In the genomic region with DNA sequence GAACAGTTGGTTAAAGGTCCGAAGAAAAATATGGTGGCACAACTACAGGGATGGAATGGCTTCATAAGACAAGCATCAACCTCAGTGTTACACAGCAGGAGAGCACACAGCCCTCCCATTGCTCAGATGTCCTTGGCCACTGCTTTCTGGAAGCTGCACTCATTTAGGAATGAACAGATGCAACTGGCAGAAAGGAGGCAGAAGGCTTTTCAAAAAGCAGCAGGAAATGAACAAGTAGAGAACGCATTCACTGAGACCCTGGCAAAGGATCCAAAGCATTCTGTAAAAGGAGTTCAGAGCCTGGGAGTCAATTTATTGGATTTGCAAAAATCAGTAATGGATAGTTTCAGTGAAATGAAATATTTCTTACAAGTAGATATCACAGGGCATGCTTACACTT, we compare ENCODE assay signal across 20 cellular contexts.
DNase-seq lines count a peak whose midpoint lies in the region; ATAC-seq and TF ChIP-seq lines count a peak whose summit lies in the region.
"Had no signal": no experiment of that assay in that cellular context is flagged by ENCODE, and none has a peak within 500 bp of the region (broad histone marks: within the 10 kb centered on the region; RNA-seq: fewer than 3 reads in every experiment).

No MANE protein-coding gene starts in this region.

- H3K4me1 ChIP-seq in left ventricle myocardium inferior (peaks cover 61% of the 10 kb centered on the region), right atrium auricular region (peaks cover 0 to 38% of the 10 kb centered on the region in 2 donors), smooth muscle cell (ENCODE audit: low read depth) (no peaks in the 10 kb centered on the region)

- H3K36me3 Mint-ChIP-seq in activated T-cell treated with anti-CD3 and anti-CD28 coated beads, Interleukin-2, amount 50 U/mL, for 24 hours (ENCODE audit: low read depth): no peaks in the 10 kb centered on the region
- H3K36me3 Mint-ChIP-seq: CD4-positive, alpha-beta memory T cell had no signal

- intact Hi-C loops in left ventricle myocardium inferior (cut with micrococcal nuclease): no loop called here

- no peak overlapping the region for H3K9ac ChIP-seq in smooth muscle cell (ENCODE audit: low read depth)

- no peak overlapping the region for H3K4me3 ChIP-seq in left ventricle myocardium inferior
- no peak overlapping the region for H3K4me3 ChIP-seq in right atrium auricular region
- H3K4me3 ChIP-seq in smooth muscle cell: no peak overlapping the region
- H3K4me3 ChIP-seq: GM23338 had no signal

- no peak for DNase-seq in left ventricle myocardium inferior
- no peak for DNase-seq in right atrium auricular region (ENCODE audit: low spot score)
- DNase-seq in medulla oblongata (ENCODE audit: extremely low spot score): peak; percentile 40
- DNase-seq in smooth muscle cell (lab: John Stamatoyannopoulos, UW; ENCODE audit: unreplicated experiment): no peak
- DNase-seq in COLO668 (lab: John Stamatoyannopoulos, UW; ENCODE audit: unreplicated experiment): no peak
- no peak for DNase-seq in activated T-cell treated with anti-CD3 and anti-CD28 coated beads, Interleukin-2, amount 50 U/mL, for 24 hours
- DNase-seq in activated CD8-positive, alpha-beta memory T cell treated with anti-CD3 and anti-CD28 coated beads, Interleukin-2, amount 50 U/mL, for 4 hours: no peak
- DNase-seq: 8988T; CD4-positive, alpha-beta memory T cell; DMS79 treated with DMSO at 0.1 percent for 48 hours; KBM-7; NCI-H1417 treated with DMSO at 0.1 percent for 48 hours; NCI-H2029; NCI-H2171 treated with DMSO at 0.1 percent for 48 hours; NCI-H446 treated with DMSO at 0.1 percent for 48 hours; NCI-H748 treated with DMSO at 0.1 percent for 48 hours; OCI-M1; SIG-M5 had no signal

- peaks cover 99% of the 10 kb centered on the region for H4K20me1 ChIP-seq in smooth muscle cell (ENCODE audit: low read depth)

- no peak overlapping the region for H3K4me2 ChIP-seq in smooth muscle cell
- H3K4me2 ChIP-seq: GM23338 had no signal

- H3K27ac Mint-ChIP-seq in activated T-cell treated with anti-CD3 and anti-CD28 coated beads, Interleukin-2, amount 50 U/mL, for 24 hours: no peak overlapping the region
- H3K27ac Mint-ChIP-seq: CD4-positive, alpha-beta memory T cell; GM23338 had no signal

- H3K27ac ChIP-seq in left ventricle myocardium inferior (replicated peaks) (peak overlapping the region; percentile 57), right atrium auricular region (peak overlapping the region in 1 of 2 donors; percentile 44), smooth muscle cell (ENCODE audit: low read depth) (peak overlapping the region; percentile 18)

- no peak overlapping the region for H3K4me3 Mint-ChIP-seq in activated T-cell treated with anti-CD3 and anti-CD28 coated beads, Interleukin-2, amount 50 U/mL, for 24 hours
- H3K4me3 Mint-ChIP-seq: CD4-positive, alpha-beta memory T cell; GM23338 had no signal

- H3F3A ChIP-seq in smooth muscle cell (ENCODE audit: low read depth): peaks cover 3% of the 10 kb centered on the region

- peaks cover 5% of the 10 kb centered on the region for H3K27me3 Mint-ChIP-seq in activated T-cell treated with anti-CD3 and anti-CD28 coated beads, Interleukin-2, amount 50 U/mL, for 24 hours

- no peaks in the 10 kb centered on the region for H3K27me3 ChIP-seq in left ventricle myocardium inferior (ENCODE audit: low read depth)
- H3K27me3 ChIP-seq in right atrium auricular region: no peaks in the 10 kb centered on the region
- H3K27me3 ChIP-seq in smooth muscle cell (ENCODE audit: low read depth): no peaks in the 10 kb centered on the region

- H3K9me3 ChIP-seq in left ventricle myocardium inferior (replicated peaks) (peaks cover 5% of the 10 kb centered on the region), right atrium auricular region (no peaks in the 10 kb centered on the region), smooth muscle cell (replicated peaks; ENCODE audit: low read depth) (no peaks in the 10 kb centered on the region)

- no peaks in the 10 kb centered on the region for H3K4me1 Mint-ChIP-seq in activated T-cell treated with anti-CD3 and anti-CD28 coated beads, Interleukin-2, amount 50 U/mL, for 24 hours (ENCODE audit: low read depth)
- H3K4me1 Mint-ChIP-seq: CD4-positive, alpha-beta memory T cell had no signal

- peaks cover 4% of the 10 kb centered on the region for H3K9me3 Mint-ChIP-seq in activated T-cell treated with anti-CD3 and anti-CD28 coated beads, Interleukin-2, amount 50 U/mL, for 24 hours

- H3K36me3 ChIP-seq in left ventricle myocardium inferior (no peaks in the 10 kb centered on the region), right atrium auricular region (no peaks in the 10 kb centered on the region), smooth muscle cell (ENCODE audit: low read depth) (no peaks in the 10 kb centered on the region)

- no peak for ATAC-seq in HG03439 (IDR thresholded peaks at IDR 0.05; ENCODE audit: unreplicated experiment)
- ATAC-seq: GM23338 had no signal

- no peak overlapping the region for H2AFZ ChIP-seq in smooth muscle cell (ENCODE audit: low read depth)
- H2AFZ ChIP-seq: GM23338 had no signal

- TF ChIP-seq CTCF in left ventricle myocardium inferior (IDR thresholded peaks at IDR 0.05; ENCODE audit: borderline replicate concordance) (no peak), right atrium auricular region (IDR thresholded peaks at IDR 0.05) (no peak), smooth muscle cell (IDR thresholded peaks at IDR 0.05; ENCODE audit: borderline replicate concordance, insufficient read depth, poor library complexity, severe bottlenecking) (no peak)

- WGBS in smooth muscle cell (ENCODE audit: low lambda C conversion rate): 91% methylated on average over 2 of the region's 2 CpGs

- peaks cover 99% of the 10 kb centered on the region for H3K79me2 ChIP-seq in smooth muscle cell (ENCODE audit: low read depth)
